ENCODE assay signal across 26 cellular contexts in the genomic region with DNA sequence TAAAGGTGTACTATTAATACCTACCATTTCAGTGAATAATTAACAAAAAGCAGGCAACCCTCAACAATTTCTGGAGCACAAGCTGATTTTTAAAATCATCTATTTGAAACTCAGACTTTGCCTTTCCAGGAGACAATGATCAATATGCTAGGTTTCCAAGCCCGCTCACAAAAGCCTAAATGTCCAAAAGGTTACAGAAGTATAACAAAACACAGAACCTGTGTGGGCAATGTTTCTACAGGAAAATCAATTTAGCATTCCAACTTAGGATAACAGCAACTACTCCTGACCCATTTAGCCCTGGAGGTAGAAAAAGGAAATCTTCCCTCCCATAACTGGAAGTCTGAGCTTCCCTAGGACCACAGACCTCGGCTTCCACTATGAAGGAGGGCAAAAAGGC.
"Had no signal": no experiment of that assay in that cellular context is flagged by ENCODE, and none has a peak within 500 bp of the region (broad histone marks: within the 10 kb centered on the region; RNA-seq: fewer than 3 reads in every experiment).

No MANE protein-coding gene starts in this region.

- H3K27ac ChIP-seq: breast epithelium, lower lobe of right lung, skin epidermis, upper lobe of right lung had no signal

- H3K9me3 ChIP-seq: breast epithelium, lower lobe of right lung, upper lobe of right lung had no signal

- H3K36me3 ChIP-seq: breast epithelium, lower lobe of right lung, upper lobe of right lung had no signal

- H3K4me1 ChIP-seq: upper lobe of right lung had no signal

- ATAC-seq: activated naive CD4-positive, alpha-beta T cell treated with anti-CD3 and anti-CD28 coated beads, Interleukin-2, amount 50 U/mL, for 72 hours; esophagus mucosa; lower lobe of right lung; natural killer cell; sciatic nerve; stimulated activated effector memory CD8-positive, alpha-beta T cell treated with anti-CD3 and anti-CD28 coated beads, Interleukin-12 subunit alpha, Interleukin-12 subunit beta, amount 100 ng/mL, for 72 hours; T-cell; upper lobe of right lung had no signal

- H3K9me3 Mint-ChIP-seq: activated CD4-positive, alpha-beta memory T cell treated with anti-CD3 and anti-CD28 coated beads, Interleukin-2, amount 10 ng/mL, durations not matched to agents 7 days and 5 days; activated naive CD4-positive, alpha-beta T cell treated with anti-CD3 and anti-CD28 coated beads, Interleukin-2, amount 50 U/mL, for 72 hours; activated T-cell treated with anti-CD3 and anti-CD28 coated beads, Interleukin-2, amount 50 U/mL, for 24 hours; natural killer cell; stimulated activated effector memory CD8-positive, alpha-beta T cell treated with anti-CD3 and anti-CD28 coated beads, Interleukin-12 subunit alpha, Interleukin-12 subunit beta, amount 100 ng/mL, for 72 hours; stimulated activated naive CD8-positive, alpha-beta T cell treated with anti-CD3 and anti-CD28 coated beads, Interleukin-15, Interleukin-2, amounts not matched to agents 100 ng/mL and 50 ng/mL, for 24 hours; T-cell; T-helper 2 cell treated with Interferon-gamma antibody and Interleukin-4, amounts not matched to agents 5 μg/mL and 100 μg/mL, for 36 hours had no signal

- DNase-seq: activated CD4-positive, alpha-beta memory T cell treated with anti-CD3 and anti-CD28 coated beads, Interleukin-2, amount 10 ng/mL, durations not matched to agents 7 days and 5 days; activated CD4-positive, alpha-beta T cell treated with anti-CD3 and anti-CD28 coated beads for 4 hours; activated CD4-positive, CD25-positive, alpha-beta regulatory T cell; activated CD8-positive, alpha-beta memory T cell treated with anti-CD3 and anti-CD28 coated beads, Interleukin-2, amount 50 U/mL, for 48 hours; activated gamma-delta T cell treated with Interleukin-2 at 50 U/mL for 16 hours; activated T-cell treated with anti-CD3 and anti-CD28 coated beads, Interleukin-2, amount 50 U/mL, for 24 hours; central memory CD4-positive, alpha-beta T cell; endodermal cell; foreskin fibroblast; head of caudate nucleus; hypothalamus; lower lobe of right lung; mesendoderm; natural killer cell; stimulated activated CD4-positive, alpha-beta T cell treated with anti-CD3 and anti-CD28 coated beads, Interleukin-12 subunit alpha, Interleukin-12 subunit beta, amount 100 ng/mL, for 4 hours; stimulated activated CD4-positive, alpha-beta T cell treated with anti-CD3 and anti-CD28 coated beads, Interleukin-4, amount 100 ng/mL, for 24 hours; T-cell; upper lobe of right lung had no signal

- H3K27me3 Mint-ChIP-seq: activated CD4-positive, alpha-beta memory T cell treated with anti-CD3 and anti-CD28 coated beads, Interleukin-2, amount 10 ng/mL, durations not matched to agents 7 days and 5 days; stimulated activated naive CD8-positive, alpha-beta T cell treated with anti-CD3 and anti-CD28 coated beads, Interleukin-15, Interleukin-2, amounts not matched to agents 100 ng/mL and 50 ng/mL, for 24 hours had no signal

- H3K27me3 ChIP-seq: upper lobe of right lung had no signal

- H3K4me3 ChIP-seq: breast epithelium, lower lobe of right lung, skin epidermis, upper lobe of right lung had no signal

- H3K4me3 Mint-ChIP-seq: activated CD4-positive, alpha-beta memory T cell treated with anti-CD3 and anti-CD28 coated beads, Interleukin-2, amount 10 ng/mL, durations not matched to agents 7 days and 5 days; activated T-cell treated with anti-CD3 and anti-CD28 coated beads, Interleukin-2, amount 50 U/mL, for 24 hours; endodermal cell; natural killer cell; stimulated activated effector memory CD8-positive, alpha-beta T cell treated with anti-CD3 and anti-CD28 coated beads, Interleukin-12 subunit alpha, Interleukin-12 subunit beta, amount 100 ng/mL, for 72 hours; stimulated activated naive CD8-positive, alpha-beta T cell treated with anti-CD3 and anti-CD28 coated beads, Interleukin-15, Interleukin-2, amounts not matched to agents 100 ng/mL and 50 ng/mL, for 24 hours; T-cell; T-helper 2 cell treated with Interferon-gamma antibody and Interleukin-4, amounts not matched to agents 5 μg/mL and 100 μg/mL, for 36 hours had no signal

- H3K36me3 Mint-ChIP-seq: natural killer cell, T-cell had no signal

- H3K27ac Mint-ChIP-seq: activated CD4-positive, alpha-beta memory T cell treated with anti-CD3 and anti-CD28 coated beads, Interleukin-2, amount 10 ng/mL, durations not matched to agents 7 days and 5 days; activated T-cell treated with anti-CD3 and anti-CD28 coated beads, Interleukin-2, amount 50 U/mL, for 24 hours; endodermal cell; stimulated activated effector memory CD8-positive, alpha-beta T cell treated with anti-CD3 and anti-CD28 coated beads, Interleukin-12 subunit alpha, Interleukin-12 subunit beta, amount 100 ng/mL, for 72 hours; stimulated activated naive CD8-positive, alpha-beta T cell treated with anti-CD3 and anti-CD28 coated beads, Interleukin-15, Interleukin-2, amounts not matched to agents 100 ng/mL and 50 ng/mL, for 24 hours; T-cell; T-helper 2 cell treated with Interferon-gamma antibody and Interleukin-4, amounts not matched to agents 5 μg/mL and 100 μg/mL, for 36 hours had no signal
